ENCODE assay signal across 1 cellular context in the genomic region with DNA sequence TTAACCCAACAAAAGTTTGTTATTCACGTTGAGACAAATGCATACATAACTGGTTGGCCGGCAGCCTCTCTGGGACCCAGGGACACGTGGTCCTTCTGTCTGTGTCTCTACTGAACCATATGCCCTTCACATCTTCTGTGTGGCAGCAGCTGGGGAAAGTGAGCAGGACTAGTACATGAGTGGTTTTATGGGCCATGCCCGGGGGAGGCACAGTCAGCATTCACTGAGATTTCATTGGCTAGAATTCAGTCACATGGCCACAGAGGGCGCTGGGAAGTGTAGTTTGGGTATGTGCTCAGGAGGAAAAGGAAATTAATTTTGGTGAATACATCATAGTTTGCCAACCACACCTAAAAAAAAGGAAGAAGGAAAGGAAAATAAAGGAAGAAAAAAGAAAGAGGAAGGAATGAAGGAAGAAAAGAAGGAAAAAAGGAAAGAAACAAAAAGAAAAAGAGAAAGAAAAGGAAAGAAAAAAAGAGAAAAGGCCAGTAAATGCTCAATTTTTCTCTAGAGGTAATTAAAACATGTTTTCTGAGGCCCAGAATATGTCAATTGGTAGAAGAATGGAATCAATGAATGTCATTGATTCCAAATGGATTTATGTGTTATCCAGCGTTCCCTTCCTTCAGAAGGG.
TF ChIP-seq lines count a peak whose summit lies in the region.

No MANE protein-coding gene starts in this region.

TF ChIP-seq in GM23338, 12 proteins besides CTCF, POLR2A, EP300 and RAD21 (continued from another document):
- TF ChIP-seq, protein P1, sequence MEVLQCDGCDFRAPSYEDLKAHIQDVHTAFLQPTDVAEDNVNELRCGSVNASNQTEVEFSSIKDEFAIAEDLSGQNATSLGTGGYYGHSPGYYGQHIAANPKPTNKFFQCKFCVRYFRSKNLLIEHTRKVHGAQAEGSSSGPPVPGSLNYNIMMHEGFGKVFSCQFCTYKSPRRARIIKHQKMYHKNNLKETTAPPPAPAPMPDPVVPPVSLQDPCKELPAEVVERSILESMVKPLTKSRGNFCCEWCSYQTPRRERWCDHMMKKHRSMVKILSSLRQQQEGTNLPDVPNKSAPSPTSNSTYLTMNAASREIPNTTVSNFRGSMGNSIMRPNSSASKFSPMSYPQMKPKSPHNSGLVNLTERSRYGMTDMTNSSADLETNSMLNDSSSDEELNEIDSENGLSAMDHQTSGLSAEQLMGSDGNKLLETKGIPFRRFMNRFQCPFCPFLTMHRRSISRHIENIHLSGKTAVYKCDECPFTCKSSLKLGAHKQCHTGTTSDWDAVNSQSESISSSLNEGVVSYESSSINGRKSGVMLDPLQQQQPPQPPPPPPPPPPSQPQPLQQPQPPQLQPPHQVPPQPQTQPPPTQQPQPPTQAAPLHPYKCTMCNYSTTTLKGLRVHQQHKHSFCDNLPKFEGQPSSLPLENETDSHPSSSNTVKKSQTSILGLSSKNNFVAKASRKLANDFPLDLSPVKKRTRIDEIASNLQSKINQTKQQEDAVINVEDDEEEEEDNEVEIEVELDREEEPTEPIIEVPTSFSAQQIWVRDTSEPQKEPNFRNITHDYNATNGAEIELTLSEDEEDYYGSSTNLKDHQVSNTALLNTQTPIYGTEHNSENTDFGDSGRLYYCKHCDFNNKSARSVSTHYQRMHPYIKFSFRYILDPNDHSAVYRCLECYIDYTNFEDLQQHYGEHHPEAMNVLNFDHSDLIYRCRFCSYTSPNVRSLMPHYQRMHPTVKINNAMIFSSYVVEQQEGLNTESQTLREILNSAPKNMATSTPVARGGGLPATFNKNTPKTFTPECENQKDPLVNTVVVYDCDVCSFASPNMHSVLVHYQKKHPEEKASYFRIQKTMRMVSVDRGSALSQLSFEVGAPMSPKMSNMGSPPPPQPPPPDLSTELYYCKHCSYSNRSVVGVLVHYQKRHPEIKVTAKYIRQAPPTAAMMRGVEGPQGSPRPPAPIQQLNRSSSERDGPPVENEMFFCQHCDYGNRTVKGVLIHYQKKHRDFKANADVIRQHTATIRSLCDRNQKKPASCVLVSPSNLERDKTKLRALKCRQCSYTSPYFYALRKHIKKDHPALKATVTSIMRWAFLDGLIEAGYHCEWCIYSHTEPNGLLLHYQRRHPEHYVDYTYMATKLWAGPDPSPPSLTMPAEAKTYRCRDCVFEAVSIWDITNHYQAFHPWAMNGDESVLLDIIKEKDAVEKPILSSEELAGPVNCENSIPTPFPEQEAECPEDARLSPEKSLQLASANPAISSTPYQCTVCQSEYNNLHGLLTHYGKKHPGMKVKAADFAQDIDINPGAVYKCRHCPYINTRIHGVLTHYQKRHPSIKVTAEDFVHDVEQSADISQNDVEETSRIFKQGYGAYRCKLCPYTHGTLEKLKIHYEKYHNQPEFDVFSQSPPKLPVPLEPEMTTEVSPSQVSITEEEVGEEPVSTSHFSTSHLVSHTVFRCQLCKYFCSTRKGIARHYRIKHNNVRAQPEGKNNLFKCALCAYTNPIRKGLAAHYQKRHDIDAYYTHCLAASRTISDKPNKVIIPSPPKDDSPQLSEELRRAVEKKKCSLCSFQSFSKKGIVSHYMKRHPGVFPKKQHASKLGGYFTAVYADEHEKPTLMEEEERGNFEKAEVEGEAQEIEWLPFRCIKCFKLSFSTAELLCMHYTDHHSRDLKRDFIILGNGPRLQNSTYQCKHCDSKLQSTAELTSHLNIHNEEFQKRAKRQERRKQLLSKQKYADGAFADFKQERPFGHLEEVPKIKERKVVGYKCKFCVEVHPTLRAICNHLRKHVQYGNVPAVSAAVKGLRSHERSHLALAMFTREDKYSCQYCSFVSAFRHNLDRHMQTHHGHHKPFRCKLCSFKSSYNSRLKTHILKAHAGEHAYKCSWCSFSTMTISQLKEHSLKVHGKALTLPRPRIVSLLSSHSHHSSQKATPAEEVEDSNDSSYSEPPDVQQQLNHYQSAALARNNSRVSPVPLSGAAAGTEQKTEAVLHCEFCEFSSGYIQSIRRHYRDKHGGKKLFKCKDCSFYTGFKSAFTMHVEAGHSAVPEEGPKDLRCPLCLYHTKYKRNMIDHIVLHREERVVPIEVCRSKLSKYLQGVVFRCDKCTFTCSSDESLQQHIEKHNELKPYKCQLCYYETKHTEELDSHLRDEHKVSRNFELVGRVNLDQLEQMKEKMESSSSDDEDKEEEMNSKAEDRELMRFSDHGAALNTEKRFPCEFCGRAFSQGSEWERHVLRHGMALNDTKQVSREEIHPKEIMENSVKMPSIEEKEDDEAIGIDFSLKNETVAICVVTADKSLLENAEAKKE (CRISPR knock-in tag; IDR thresholded peaks at IDR 0.05) = no peak
- TF ChIP-seq EZH2 (IDR thresholded peaks at IDR 0.05; ENCODE audit: low read depth, unreplicated experiment) = no peak
- no peak for TF ChIP-seq CREB1 (CRISPR knock-in tag; IDR thresholded peaks at IDR 0.05; ENCODE audit: low read depth)
